In genomic region chr16:31202402-31203385, GRCh38 we compare ENCODE assay signal across 8 cellular contexts. TPM values are rescaled to one million over a fixed set of nuclear protein-coding genes. Genes with fewer than 3 reads are reported as not detected.
DNase-seq lines count a peak whose midpoint lies in the region; ATAC-seq lines count a peak whose summit lies in the region.

TSS of gene PYCARD (minus strand) at chr16:31202760. CDS start at chr16:31202690, 70 bp downstream.

- H3K27me3 ChIP-seq in esophagus (ENCODE audit: control insufficient read depth in 1 of 2, insufficient read depth in 2 of 2, low read length in 2 of 2), result no peaks in the 10 kb centered on the region
- peaks cover 5% of the 10 kb centered on the region for H3K27me3 ChIP-seq in mucosa of stomach (ENCODE audit: control insufficient read depth, insufficient read depth, low read length)

- WGBS in esophagus, 2 donors, result 4 to 6% methylated on average over 62 to 71 of the region's 71 CpGs

- H3K9me3 ChIP-seq in esophagus (ENCODE audit: control insufficient read depth in 2 of 2, insufficient read depth in 1 of 2, low read depth in 1 of 2, low read length in 1 of 2) (no peaks in the 10 kb centered on the region), mucosa of stomach (ENCODE audit: control insufficient read depth, low read length) (no peaks in the 10 kb centered on the region)

- DNase-seq in stimulated activated CD4-positive, alpha-beta T cell treated with anti-CD3 and anti-CD28 coated beads, Interleukin-2, amount 100 ng/mL, for 24 hours, result peak; percentile 43 to 49
- no peak for DNase-seq in stimulated activated CD4-positive, alpha-beta T cell treated with anti-CD3 and anti-CD28 coated beads, Interleukin-1b, Interleukin-23, amount 100 ng/mL, for 48 hours
- peak; percentile 37 for DNase-seq in T-helper 2 cell treated with Interferon-gamma antibody and Interleukin-4, amounts not matched to agents 5 μg/mL and 100 μg/mL, for 36 hours (ENCODE audit: low spot score)
- DNase-seq in central memory CD4-positive, alpha-beta T cell, result no peak

- peak within 1 kb of the TSS; percentile 90 for H3K4me3 Mint-ChIP-seq in T-helper 2 cell treated with Interferon-gamma antibody and Interleukin-4, amounts not matched to agents 5 μg/mL and 100 μg/mL, for 36 hours

- peak within 1 kb of the TSS; percentile 61 for H3K9ac ChIP-seq in mucosa of stomach (ENCODE audit: low read length)

- H3K4me3 ChIP-seq in esophagus (ENCODE audit: low read depth in 1 of 2, low read length in 2 of 2) (peak within 1 kb of the TSS; percentile 65 to 74), mucosa of stomach (ENCODE audit: low read length) (peak within 1 kb of the TSS; percentile 47)

- peaks cover 46% of the 10 kb centered on the region for H3K4me1 Mint-ChIP-seq in T-helper 2 cell treated with Interferon-gamma antibody and Interleukin-4, amounts not matched to agents 5 μg/mL and 100 μg/mL, for 36 hours (ENCODE audit: low read depth)

- H3K27ac Mint-ChIP-seq in T-helper 2 cell treated with Interferon-gamma antibody and Interleukin-4, amounts not matched to agents 5 μg/mL and 100 μg/mL, for 36 hours, result peak within 1 kb of the TSS; percentile 84

- peaks cover 21% of the 10 kb centered on the region for H3K36me3 Mint-ChIP-seq in T-helper 2 cell treated with Interferon-gamma antibody and Interleukin-4, amounts not matched to agents 5 μg/mL and 100 μg/mL, for 36 hours (ENCODE audit: low read depth)

- H3K27ac ChIP-seq in esophagus (ENCODE audit: low read depth in 2 of 2, low read length in 1 of 2), result peak within 1 kb of the TSS; percentile 73 to 85

- peaks cover 9% of the 10 kb centered on the region for H3K27me3 Mint-ChIP-seq in T-helper 2 cell treated with Interferon-gamma antibody and Interleukin-4, amounts not matched to agents 5 μg/mL and 100 μg/mL, for 36 hours (ENCODE audit: low read depth)

- peaks cover 3 to 13% of the 10 kb centered on the region in 2 donors for H3K4me1 ChIP-seq in esophagus (ENCODE audit: control insufficient read depth in 2 of 2, insufficient read depth in 2 of 2, low read length in 1 of 2)
- peaks cover 19% of the 10 kb centered on the region for H3K4me1 ChIP-seq in mucosa of stomach (ENCODE audit: control insufficient read depth, insufficient read depth, low read length)

- peak; percentile 30 for ATAC-seq in HG03139 (IDR thresholded peaks at IDR 0.05; ENCODE audit: unreplicated experiment)
- ATAC-seq in GM21367 (IDR thresholded peaks at IDR 0.05; ENCODE audit: unreplicated experiment), result no peak

- H3K9me3 Mint-ChIP-seq in T-helper 2 cell treated with Interferon-gamma antibody and Interleukin-4, amounts not matched to agents 5 μg/mL and 100 μg/mL, for 36 hours, result no peaks in the 10 kb centered on the region

- peaks cover 0 to 4% of the 10 kb centered on the region in 2 donors for H3K36me3 ChIP-seq in esophagus (ENCODE audit: control insufficient read depth in 2 of 2, insufficient read depth in 2 of 2, low read length in 1 of 2)
- H3K36me3 ChIP-seq in mucosa of stomach (ENCODE audit: control insufficient read depth, insufficient read depth, low read length), result no peaks in the 10 kb centered on the region

RNA-seq across cellular contexts. Expression of gene PYCARD, which starts in this region (rescaled TPM):
- 10 to 100 TPM; 51.7 to 79.2 TPM for polyA plus RNA-seq in esophagus

Comparison
In these comparisons a context has a peak if more than half of its experiments do, and no peak if none do; other contexts are left out.
1. DNase-seq: peak in stimulated activated CD4-positive, alpha-beta T cell treated with anti-CD3 and anti-CD28 coated beads, Interleukin-2, amount 100 ng/mL, for 24 hours (2 of 2) and T-helper 2 cell treated with Interferon-gamma antibody and Interleukin-4, amounts not matched to agents 5 μg/mL and 100 μg/mL, for 36 hours (single experiment); none in stimulated activated CD4-positive, alpha-beta T cell treated with anti-CD3 and anti-CD28 coated beads, Interleukin-1b, Interleukin-23, amount 100 ng/mL, for 48 hours (single experiment) and central memory CD4-positive, alpha-beta T cell (single experiment).